Comparison of ENCODE assay signal across 1 cellular context in the genomic region with DNA sequence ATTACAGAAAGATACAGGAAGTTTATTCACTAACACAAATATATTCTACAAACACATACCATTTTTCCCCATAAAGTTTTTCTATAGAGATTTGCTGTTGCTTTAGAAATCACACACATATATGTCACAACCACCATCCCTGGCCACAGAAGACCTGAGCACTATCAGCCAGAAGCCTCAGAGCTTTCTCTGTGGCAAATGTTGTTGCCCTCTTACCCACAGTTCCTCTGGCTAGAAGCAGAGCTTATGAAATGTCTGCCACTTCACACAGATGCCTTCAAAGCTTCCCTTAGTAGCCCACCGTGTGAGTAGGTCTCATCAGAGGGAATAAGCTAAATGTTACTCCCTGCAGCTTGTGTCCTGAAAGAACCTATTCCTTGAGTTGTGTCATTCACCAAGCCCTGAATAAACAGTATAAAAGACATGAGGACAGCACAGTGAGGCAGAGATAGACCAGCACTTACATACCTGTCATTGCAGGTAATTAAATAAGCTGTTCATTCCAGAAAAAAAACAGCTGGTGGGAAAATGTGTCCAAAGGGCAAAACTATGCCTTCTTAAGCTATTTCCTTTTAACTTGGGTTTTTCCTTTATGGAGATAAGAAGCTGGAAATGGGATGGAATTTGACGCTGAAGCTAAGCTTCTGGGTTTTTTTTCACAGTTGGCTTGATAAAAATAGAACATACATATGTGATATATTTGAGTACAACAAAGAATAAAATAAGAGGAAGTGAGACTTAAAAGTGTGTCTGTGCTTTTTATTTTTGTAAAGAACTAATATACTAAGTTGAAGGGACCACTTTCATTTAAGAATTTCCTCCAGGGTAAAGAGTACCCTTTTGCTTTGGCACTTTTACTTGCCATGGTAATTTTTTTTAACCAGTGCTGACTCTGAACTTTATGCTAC.
TF ChIP-seq lines count a peak whose summit lies in the region.

No MANE protein-coding gene starts in this region.

TF ChIP-seq in H1, 55 proteins besides CTCF, POLR2A, EP300 and RAD21 (continued from another document):
- TF ChIP-seq, protein P1, sequence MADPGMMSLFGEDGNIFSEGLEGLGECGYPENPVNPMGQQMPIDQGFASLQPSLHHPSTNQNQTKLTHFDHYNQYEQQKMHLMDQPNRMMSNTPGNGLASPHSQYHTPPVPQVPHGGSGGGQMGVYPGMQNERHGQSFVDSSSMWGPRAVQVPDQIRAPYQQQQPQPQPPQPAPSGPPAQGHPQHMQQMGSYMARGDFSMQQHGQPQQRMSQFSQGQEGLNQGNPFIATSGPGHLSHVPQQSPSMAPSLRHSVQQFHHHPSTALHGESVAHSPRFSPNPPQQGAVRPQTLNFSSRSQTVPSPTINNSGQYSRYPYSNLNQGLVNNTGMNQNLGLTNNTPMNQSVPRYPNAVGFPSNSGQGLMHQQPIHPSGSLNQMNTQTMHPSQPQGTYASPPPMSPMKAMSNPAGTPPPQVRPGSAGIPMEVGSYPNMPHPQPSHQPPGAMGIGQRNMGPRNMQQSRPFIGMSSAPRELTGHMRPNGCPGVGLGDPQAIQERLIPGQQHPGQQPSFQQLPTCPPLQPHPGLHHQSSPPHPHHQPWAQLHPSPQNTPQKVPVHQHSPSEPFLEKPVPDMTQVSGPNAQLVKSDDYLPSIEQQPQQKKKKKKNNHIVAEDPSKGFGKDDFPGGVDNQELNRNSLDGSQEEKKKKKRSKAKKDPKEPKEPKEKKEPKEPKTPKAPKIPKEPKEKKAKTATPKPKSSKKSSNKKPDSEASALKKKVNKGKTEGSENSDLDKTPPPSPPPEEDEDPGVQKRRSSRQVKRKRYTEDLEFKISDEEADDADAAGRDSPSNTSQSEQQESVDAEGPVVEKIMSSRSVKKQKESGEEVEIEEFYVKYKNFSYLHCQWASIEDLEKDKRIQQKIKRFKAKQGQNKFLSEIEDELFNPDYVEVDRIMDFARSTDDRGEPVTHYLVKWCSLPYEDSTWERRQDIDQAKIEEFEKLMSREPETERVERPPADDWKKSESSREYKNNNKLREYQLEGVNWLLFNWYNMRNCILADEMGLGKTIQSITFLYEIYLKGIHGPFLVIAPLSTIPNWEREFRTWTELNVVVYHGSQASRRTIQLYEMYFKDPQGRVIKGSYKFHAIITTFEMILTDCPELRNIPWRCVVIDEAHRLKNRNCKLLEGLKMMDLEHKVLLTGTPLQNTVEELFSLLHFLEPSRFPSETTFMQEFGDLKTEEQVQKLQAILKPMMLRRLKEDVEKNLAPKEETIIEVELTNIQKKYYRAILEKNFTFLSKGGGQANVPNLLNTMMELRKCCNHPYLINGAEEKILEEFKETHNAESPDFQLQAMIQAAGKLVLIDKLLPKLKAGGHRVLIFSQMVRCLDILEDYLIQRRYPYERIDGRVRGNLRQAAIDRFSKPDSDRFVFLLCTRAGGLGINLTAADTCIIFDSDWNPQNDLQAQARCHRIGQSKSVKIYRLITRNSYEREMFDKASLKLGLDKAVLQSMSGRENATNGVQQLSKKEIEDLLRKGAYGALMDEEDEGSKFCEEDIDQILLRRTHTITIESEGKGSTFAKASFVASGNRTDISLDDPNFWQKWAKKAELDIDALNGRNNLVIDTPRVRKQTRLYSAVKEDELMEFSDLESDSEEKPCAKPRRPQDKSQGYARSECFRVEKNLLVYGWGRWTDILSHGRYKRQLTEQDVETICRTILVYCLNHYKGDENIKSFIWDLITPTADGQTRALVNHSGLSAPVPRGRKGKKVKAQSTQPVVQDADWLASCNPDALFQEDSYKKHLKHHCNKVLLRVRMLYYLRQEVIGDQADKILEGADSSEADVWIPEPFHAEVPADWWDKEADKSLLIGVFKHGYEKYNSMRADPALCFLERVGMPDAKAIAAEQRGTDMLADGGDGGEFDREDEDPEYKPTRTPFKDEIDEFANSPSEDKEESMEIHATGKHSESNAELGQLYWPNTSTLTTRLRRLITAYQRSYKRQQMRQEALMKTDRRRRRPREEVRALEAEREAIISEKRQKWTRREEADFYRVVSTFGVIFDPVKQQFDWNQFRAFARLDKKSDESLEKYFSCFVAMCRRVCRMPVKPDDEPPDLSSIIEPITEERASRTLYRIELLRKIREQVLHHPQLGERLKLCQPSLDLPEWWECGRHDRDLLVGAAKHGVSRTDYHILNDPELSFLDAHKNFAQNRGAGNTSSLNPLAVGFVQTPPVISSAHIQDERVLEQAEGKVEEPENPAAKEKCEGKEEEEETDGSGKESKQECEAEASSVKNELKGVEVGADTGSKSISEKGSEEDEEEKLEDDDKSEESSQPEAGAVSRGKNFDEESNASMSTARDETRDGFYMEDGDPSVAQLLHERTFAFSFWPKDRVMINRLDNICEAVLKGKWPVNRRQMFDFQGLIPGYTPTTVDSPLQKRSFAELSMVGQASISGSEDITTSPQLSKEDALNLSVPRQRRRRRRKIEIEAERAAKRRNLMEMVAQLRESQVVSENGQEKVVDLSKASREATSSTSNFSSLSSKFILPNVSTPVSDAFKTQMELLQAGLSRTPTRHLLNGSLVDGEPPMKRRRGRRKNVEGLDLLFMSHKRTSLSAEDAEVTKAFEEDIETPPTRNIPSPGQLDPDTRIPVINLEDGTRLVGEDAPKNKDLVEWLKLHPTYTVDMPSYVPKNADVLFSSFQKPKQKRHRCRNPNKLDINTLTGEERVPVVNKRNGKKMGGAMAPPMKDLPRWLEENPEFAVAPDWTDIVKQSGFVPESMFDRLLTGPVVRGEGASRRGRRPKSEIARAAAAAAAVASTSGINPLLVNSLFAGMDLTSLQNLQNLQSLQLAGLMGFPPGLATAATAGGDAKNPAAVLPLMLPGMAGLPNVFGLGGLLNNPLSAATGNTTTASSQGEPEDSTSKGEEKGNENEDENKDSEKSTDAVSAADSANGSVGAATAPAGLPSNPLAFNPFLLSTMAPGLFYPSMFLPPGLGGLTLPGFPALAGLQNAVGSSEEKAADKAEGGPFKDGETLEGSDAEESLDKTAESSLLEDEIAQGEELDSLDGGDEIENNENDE (IDR thresholded peaks at IDR 0.05; ENCODE audit: insufficient replicate concordance, low read length), result no peak
- TF ChIP-seq JUND (IDR thresholded peaks at IDR 0.05; ENCODE audit: low read length) (no peak), SP4 (IDR thresholded peaks at IDR 0.05; ENCODE audit: low read length) (no peak), FOSL1 (IDR thresholded peaks at IDR 0.05; ENCODE audit: insufficient read depth, low read depth, low read length) (no peak), YY1 (IDR thresholded peaks at IDR 0.05; ENCODE audit: low read depth, low read length) (no peak), RBBP5 (IDR thresholded peaks at IDR 0.05; ENCODE audit: borderline replicate concordance, low read depth, low read length) (no peak), RXRA (IDR thresholded peaks at IDR 0.05; ENCODE audit: insufficient read depth, low read depth, low read length) (no peak), SIX5 (IDR thresholded peaks at IDR 0.05; ENCODE audit: low read depth, low read length) (no peak), SIRT6 (IDR thresholded peaks at IDR 0.05; ENCODE audit: low read length) (no peak)
- TF ChIP-seq, protein P2, sequence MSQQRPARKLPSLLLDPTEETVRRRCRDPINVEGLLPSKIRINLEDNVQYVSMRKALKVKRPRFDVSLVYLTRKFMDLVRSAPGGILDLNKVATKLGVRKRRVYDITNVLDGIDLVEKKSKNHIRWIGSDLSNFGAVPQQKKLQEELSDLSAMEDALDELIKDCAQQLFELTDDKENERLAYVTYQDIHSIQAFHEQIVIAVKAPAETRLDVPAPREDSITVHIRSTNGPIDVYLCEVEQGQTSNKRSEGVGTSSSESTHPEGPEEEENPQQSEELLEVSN (IDR thresholded peaks at IDR 0.05), result no peak
